In genomic region chr1:160161965-160162705, GRCh38 we compare ENCODE assay signal across 9 cellular contexts. TPM values are rescaled to one million over a fixed set of nuclear protein-coding genes. Genes with fewer than 3 reads are reported as not detected.
DNase-seq lines count a peak whose midpoint lies in the region; ATAC-seq, FAIRE-seq and TF ChIP-seq lines count a peak whose summit lies in the region.
"Had no signal": no experiment of that assay in that cellular context is flagged by ENCODE, and none has a peak within 500 bp of the region (broad histone marks: within the 10 kb centered on the region; RNA-seq: fewer than 3 reads in every experiment).

No MANE protein-coding gene starts in this region.

- intact Hi-C loops in HCT116 (cut with micrococcal nuclease), result loop anchor here (1.0 to 2.0 kb wide), 2 partner anchors 61 to 90 kb away; no protein-coding TSS in a partner anchor

- H3K36me3 ChIP-seq in HCT116 (ENCODE audit: control insufficient read depth in 1 of 2, insufficient read depth in 2 of 2, low read length in 2 of 2), result no peaks in the 10 kb centered on the region

- no peak for FAIRE-seq in urothelium cell line (lab: Jason Lieb, UNC)
- FAIRE-seq: endometrium had no signal

- no peak overlapping the region for H2AFZ ChIP-seq in HCT116 (ENCODE audit: low read depth, low read length, poor library complexity, severe bottlenecking)

- BruUV-seq in HCT116 (replicated peaks; lab: Mats Ljungman, UMichigan), result no TSS peak

- CTCF ChIA-PET in HCT116 (lab: Charles Lee), result interaction anchor here (0.9 to 1.7 kb wide), 6 partner anchors 53 to 215 kb away, joined by 3 to 13 read pairs (median 4); no protein-coding TSS in a partner anchor

- DNase-seq in AML-193 (lab: John Stamatoyannopoulos, UW), result peak; percentile 44 to 52
- DNase-seq in HCT116 (ENCODE audit: low read depth, low spot score), result no peak
- DNase-seq in astrocyte of the hippocampus (ENCODE audit: low read depth, low spot score), result peak; percentile 67
- DNase-seq in islet precursor cell, result peak; percentile 83
- DNase-seq in NCI-H1105 treated with DMSO at 0.1 percent for 48 hours (lab: John Stamatoyannopoulos, UW), result no peak
- no peak for DNase-seq in urothelium cell line (ENCODE audit: low spot score)

- no peaks in the 10 kb centered on the region for H3K4me1 ChIP-seq in HCT116 (ENCODE audit: control insufficient read depth in 1 of 2, insufficient read depth in 2 of 2, low read length in 2 of 2)

- no peak overlapping the region for H3K4me3 ChIP-seq in HCT116 (replicated peaks in 1 of 2; ENCODE audit: low read depth in 1 of 2, low read length in 2 of 2)

- no peak overlapping the region for H3K9ac ChIP-seq in HCT116 (ENCODE audit: low read length)

- H4K20me1 ChIP-seq in HCT116 (ENCODE audit: insufficient read depth), result no peaks in the 10 kb centered on the region

- no peaks in the 10 kb centered on the region for H3K79me2 ChIP-seq in HCT116 (ENCODE audit: insufficient read depth, low read length)

- ATAC-seq in HCT116, result peak; percentile 93
- ATAC-seq in GM19467 (IDR thresholded peaks at IDR 0.05; ENCODE audit: unreplicated experiment), result no peak
- ATAC-seq in GM21528 (IDR thresholded peaks at IDR 0.05; ENCODE audit: low FRiP score, unreplicated experiment), result no peak

- no peaks in the 10 kb centered on the region for H3K27me3 ChIP-seq in HCT116 (ENCODE audit: insufficient read depth, low read length)

- TF ChIP-seq RAD21 in HCT116 (IDR thresholded peaks at IDR 0.05; ENCODE audit: low read depth), result peak; percentile 59

- POLR2A ChIA-PET in HCT116 (lab: Charles Lee), result no interaction called here

- no peaks in the 10 kb centered on the region for H3K9me3 ChIP-seq in HCT116 (ENCODE audit: control insufficient read depth in 1 of 2, insufficient read depth in 1 of 2, low read depth in 1 of 2, low read length in 2 of 2)

- H3K4me2 ChIP-seq in HCT116 (ENCODE audit: low read length), result no peak overlapping the region

- TF ChIP-seq POLR2A in HCT116 (IDR thresholded peaks at IDR 0.05; ENCODE audit: borderline replicate concordance, extremely low read depth, insufficient read depth, insufficient read length), result no peak

- TF ChIP-seq CTCF in HCT116 (IDR thresholded peaks at IDR 0.05 in 2 of 3, conservative IDR thresholded peaks at IDR 0.05 in 1 of 3; ENCODE audit: borderline replicate concordance in 1 of 3, insufficient read depth in 1 of 3, low read depth in 2 of 3, low read length in 2 of 3), result peak; percentile 43 to 61 (median 55); a peak in 5 of 6 replicates

- H3K27ac ChIP-seq in HCT116 (ENCODE audit: low read depth, low read length), result no peak overlapping the region

- H3K9me2 ChIP-seq in HCT116 (ENCODE audit: insufficient read depth), result no peaks in the 10 kb centered on the region

- RAD21 ChIA-PET in HCT116 (lab: Charles Lee; ENCODE audit: low non-redundant PET in 1 of 2, low total read pairs in 2 of 2, uncharacterized antibody in 2 of 2, unreplicated experiment in 2 of 2), result no interaction called here

TF ChIP-seq in HCT116, 20 proteins besides CTCF, POLR2A, EP300 and RAD21:
- no peak for TF ChIP-seq JUND (IDR thresholded peaks at IDR 0.05)
- TF ChIP-seq CBX3 (IDR thresholded peaks at IDR 0.05; ENCODE audit: low read depth), result no peak
- no peak for TF ChIP-seq CEBPB (IDR thresholded peaks at IDR 0.05; ENCODE audit: low read depth)
- TF ChIP-seq POLR2AphosphoS5 (IDR thresholded peaks at IDR 0.05; ENCODE audit: low read depth, low read length), result no peak
- TF ChIP-seq ATF3 (IDR thresholded peaks at IDR 0.05), result no peak
- TF ChIP-seq EGR1 (IDR thresholded peaks at IDR 0.05; ENCODE audit: low read depth), result no peak
- TF ChIP-seq ZBTB33 (IDR thresholded peaks at IDR 0.05; ENCODE audit: extremely low read depth, insufficient replicate concordance, low read length), result no peak
- TF ChIP-seq MAX (IDR thresholded peaks at IDR 0.05), result no peak
- no peak for TF ChIP-seq ZNF274 (IDR thresholded peaks at IDR 0.05; ENCODE audit: low read depth, low read length)
- TF ChIP-seq YY1 (IDR thresholded peaks at IDR 0.05; ENCODE audit: extremely low read depth, insufficient replicate concordance, low read depth, low read length), result no peak

RNA-seq across cellular contexts. Expression of gene ATP1A4, which starts 10.7 kb away (rescaled TPM):
- total RNA-seq in HCT116 (2021; ENCODE audit: unreplicated experiment), result not detected
- polyA plus RNA-seq in HCT116 (2012), result not detected in 2 replicates

RNA-seq across cellular contexts. Expression of gene CASQ1, which starts 28.2 kb away (rescaled TPM):
- not detected for total RNA-seq in HCT116 (2021; ENCODE audit: unreplicated experiment)
- polyA plus RNA-seq in HCT116 (2012), result 0.04 TPM in 1 of 2 replicates, not detected in the other

RNA-seq across cellular contexts. Expression of gene PEA15, which starts 43.0 kb away (rescaled TPM):
- 44.0 TPM for total RNA-seq in HCT116 (2021; ENCODE audit: unreplicated experiment)
- 62.8 and 68.8 TPM in 2 replicates for polyA plus RNA-seq in HCT116 (2012)

RNA-seq across cellular contexts. Expression of gene ATP1A2, which starts 46.6 kb away (rescaled TPM):
- not detected for total RNA-seq in HCT116 (2021; ENCODE audit: unreplicated experiment)
- 0.01 TPM in 1 of 2 replicates, not detected in the other for polyA plus RNA-seq in HCT116 (2012)

Comparison
In these comparisons a context has a peak if more than half of its experiments do, and no peak if none do; other contexts are left out.
1. DNase-seq: peak in AML-193 (2 of 2), astrocyte of the hippocampus (single experiment) and islet precursor cell (single experiment); none in HCT116 (single experiment), NCI-H1105 treated with DMSO at 0.1 percent for 48 hours (single experiment) and urothelium cell line (single experiment).